In the genomic region with DNA sequence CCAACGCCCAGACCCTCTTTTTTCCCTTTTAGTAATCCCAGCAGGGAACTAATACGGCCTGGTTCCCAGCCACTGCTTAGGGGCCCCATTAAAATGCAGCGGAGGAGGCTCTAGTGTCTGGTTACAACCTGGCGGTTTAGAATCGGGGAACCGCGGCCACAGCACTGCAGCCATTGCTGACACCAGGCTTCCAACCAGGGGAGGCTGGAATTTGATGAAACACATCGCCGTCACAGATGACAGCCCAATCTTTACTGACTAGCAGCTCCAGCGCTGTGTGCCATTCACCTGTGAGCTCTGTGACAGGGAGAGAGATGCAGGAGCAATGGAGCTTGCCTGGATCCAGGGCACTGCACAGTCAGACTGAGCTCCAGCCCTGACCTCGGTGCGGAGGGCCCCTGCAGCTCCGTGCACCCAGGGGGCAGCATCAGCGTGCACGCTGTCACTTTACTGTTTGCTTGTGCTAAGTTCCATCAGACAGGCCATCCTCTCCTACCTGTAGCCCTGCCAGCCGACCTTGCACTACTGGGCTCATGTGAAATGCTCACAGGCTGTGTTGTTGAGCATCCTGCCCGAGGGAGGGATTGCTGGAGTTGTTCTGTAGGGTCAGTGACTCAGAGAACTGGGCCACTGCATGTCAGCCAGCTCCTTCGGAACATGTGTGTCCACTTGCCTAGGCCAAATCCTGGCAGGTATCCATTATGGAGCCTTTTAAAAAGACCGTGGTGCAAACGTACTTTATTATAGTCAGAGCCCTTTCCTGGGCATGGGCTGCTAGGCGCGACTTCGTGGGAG, we compare ENCODE assay signal across 1 cellular context.
TF ChIP-seq lines count a peak whose summit lies in the region.

No MANE protein-coding gene starts in this region.

TF ChIP-seq in H1, 55 proteins besides CTCF, POLR2A, EP300 and RAD21 (continued from another document):
- TF ChIP-seq NANOG (IDR thresholded peaks at IDR 0.05; ENCODE audit: insufficient read depth, low read depth, low read length, poor library complexity, severe bottlenecking), result peak; percentile 23
- TF ChIP-seq HDAC2 (IDR thresholded peaks at IDR 0.05; ENCODE audit: borderline replicate concordance in 1 of 2, low read depth in 2 of 2, low read length in 2 of 2), result no peak
- TF ChIP-seq KDM1A (IDR thresholded peaks at IDR 0.05; ENCODE audit: borderline replicate concordance, low read length), result no peak
- TF ChIP-seq YY1 (IDR thresholded peaks at IDR 0.05; ENCODE audit: low read depth, low read length), result peak; percentile 71; the same call in 1 of the 2 replicates
